Comparison of ENCODE assay signal across 26 cellular contexts in genomic region chr6:89198235-89198634, GRCh38. TPM values are rescaled to one million over a fixed set of nuclear protein-coding genes. Genes with fewer than 3 reads are reported as not detected.
"Had no signal": no experiment of that assay in that cellular context is flagged by ENCODE, and none has a peak within 500 bp of the region (broad histone marks: within the 10 kb centered on the region; RNA-seq: fewer than 3 reads in every experiment).

No MANE protein-coding gene starts in this region.

- H3K27me3 Mint-ChIP-seq: dendritic cell treated with granulocyte-macrophage colony-stimulating factor and Interleukin-4, amounts not matched to agents 40 ng/mL and 50 ng/mL, for 4 days; memory B cell had no signal

- H3K27ac Mint-ChIP-seq: activated naive CD4-positive, alpha-beta T cell treated with anti-CD3 and anti-CD28 coated beads, Interleukin-2, amount 50 U/mL, for 24 hours; dendritic cell treated with granulocyte-macrophage colony-stimulating factor and Interleukin-4, amounts not matched to agents 40 ng/mL and 50 ng/mL, for 4 days; memory B cell; naive thymus-derived CD4-positive, alpha-beta T cell; neural progenitor cell had no signal

- H3K9ac ChIP-seq: neural progenitor cell had no signal

- H3K4me1 Mint-ChIP-seq: activated naive CD4-positive, alpha-beta T cell treated with anti-CD3 and anti-CD28 coated beads, Interleukin-2, amount 50 U/mL, for 24 hours; memory B cell; naive thymus-derived CD4-positive, alpha-beta T cell; neural progenitor cell had no signal

- ATAC-seq: naive thymus-derived CD4-positive, alpha-beta T cell; psoas muscle; right cardiac atrium had no signal

- DNase-seq: activated CD4-positive, alpha-beta T cell treated with anti-CD3 and anti-CD28 coated beads, Interleukin-2, amount 50 U/mL, for 1 hour; activated CD4-positive, CD25-positive, alpha-beta regulatory T cell treated with anti-CD3 and anti-CD28 coated beads, Interleukin-2, amount 50 U/mL, for 72 hours; activated CD8-positive, alpha-beta memory T cell treated with anti-CD3 and anti-CD28 coated beads for 24 hours; activated gamma-delta T cell; adrenal gland; effector CD8-positive, alpha-beta T cell; heart right ventricle; naive thymus-derived CD4-positive, alpha-beta T cell; ovary; psoas muscle; right cardiac atrium; T-helper 1 cell; T-helper 9 cell; testis; upper lobe of left lung had no signal

- H3K4me3 Mint-ChIP-seq: activated naive CD4-positive, alpha-beta T cell treated with anti-CD3 and anti-CD28 coated beads, Interleukin-2, amount 50 U/mL, for 24 hours; dendritic cell treated with granulocyte-macrophage colony-stimulating factor and Interleukin-4, amounts not matched to agents 40 ng/mL and 50 ng/mL, for 4 days; memory B cell; naive thymus-derived CD4-positive, alpha-beta T cell; neural progenitor cell had no signal

- H3K27ac ChIP-seq: adrenal gland, esophagus muscularis mucosa, heart right ventricle, neural progenitor cell, ovary, psoas muscle, skin epidermis, testis, upper lobe of left lung had no signal

- H3K9me3 ChIP-seq: ovary, testis had no signal

- H3K4me3 ChIP-seq: adrenal gland, esophagus muscularis mucosa, heart right ventricle, neural progenitor cell, ovary, psoas muscle, skin epidermis, testis, upper lobe of left lung had no signal

- H3K36me3 ChIP-seq: adrenal gland, esophagus muscularis mucosa, heart right ventricle, neural progenitor cell, ovary, upper lobe of left lung had no signal

RNA-seq across cellular contexts. Expression of gene GABRR1, which starts 18.9 kb away (rescaled TPM):
- total RNA-seq: adrenal gland; astrocyte; bronchial epithelial cell; endothelial cell of umbilical vein; heart right ventricle; liver; mucosa of gallbladder; naive thymus-derived CD4-positive, alpha-beta T cell; ovary; right cardiac atrium; upper lobe of left lung had no signal
